In genomic region chr1:65059930-65060538, GRCh38 we compare ENCODE assay signal across 9 cellular contexts.
DNase-seq lines count a peak whose midpoint lies in the region; ATAC-seq and TF ChIP-seq lines count a peak whose summit lies in the region.
"Had no signal": no experiment of that assay in that cellular context is flagged by ENCODE, and none has a peak within 500 bp of the region (broad histone marks: within the 10 kb centered on the region; RNA-seq: fewer than 3 reads in every experiment).

No MANE protein-coding gene starts in this region.

- CTCF ChIA-PET in AG04449 (lab: Yijun Ruan, JAX) = interaction anchor here (0.6 to 1.0 kb wide), 13 partner anchors 11 to 1783 kb away, joined by 3 to 13 read pairs (median 4); no protein-coding TSS in a partner anchor
- CTCF ChIA-PET in RWPE1 (lab: Yijun Ruan, JAX) = interaction anchor here (0.5 to 0.8 kb wide), 13 partner anchors 8 to 1837 kb away, joined by 3 to 8 read pairs (median 5); no protein-coding TSS in a partner anchor

- ATAC-seq in GM18502 (IDR thresholded peaks at IDR 0.05; ENCODE audit: poor library complexity, unreplicated experiment) (peak; percentile 58), GM18907 (IDR thresholded peaks at IDR 0.05; ENCODE audit: unreplicated experiment) (no peak)

- POLR2A ChIA-PET in AG04449 (lab: Yijun Ruan, JAX) (no interaction called here), RWPE1 (lab: Yijun Ruan, JAX; ENCODE audit: low non-redundant PET) (no interaction called here)

- no peak overlapping the region for H3K27ac ChIP-seq in RWPE1

- TF ChIP-seq CTCF in AG04449 (IDR thresholded peaks at IDR 0.05; ENCODE audit: insufficient read depth, low read length, missing control alignments) (peak; percentile 27), RWPE1 (conservative IDR thresholded peaks at IDR 0.05; ENCODE audit: low read depth) (peak; percentile 74), fibroblast of villous mesenchyme (IDR thresholded peaks at IDR 0.05; ENCODE audit: insufficient read depth, low read depth, low read length) (peak; percentile 61), retinal pigment epithelial cell (conservative IDR thresholded peaks at IDR 0.05; ENCODE audit: low read depth, low read length) (peak; percentile 56)

- DNase-seq in AG04449 (ENCODE audit: low read depth, low spot score) = no peak
- DNase-seq in RWPE1 (ENCODE audit: low spot score) = peak; percentile 49
- peak; percentile 50 for DNase-seq in fibroblast of villous mesenchyme (ENCODE audit: low read depth)
- DNase-seq in retinal pigment epithelial cell (ENCODE audit: low read depth) = no peak
- no peak for DNase-seq in NCI-H2029 treated with DMSO at 0.1 percent for 48 hours (lab: John Stamatoyannopoulos, UW)
- DNase-seq in occipital lobe (lab: John Stamatoyannopoulos, UW) = no peak

- no peak overlapping the region for H3K4me3 ChIP-seq in AG04449 (ENCODE audit: low read depth, low read length)
- H3K4me3 ChIP-seq in fibroblast of villous mesenchyme (ENCODE audit: low read depth, low read length) = no peak overlapping the region
- H3K4me3 ChIP-seq in retinal pigment epithelial cell (ENCODE audit: low read length) = no peak overlapping the region
- H3K4me3 ChIP-seq: HAP-1 had no signal

Comparison
In these comparisons a context has a peak if more than half of its experiments do, and no peak if none do; other contexts are left out.
1. DNase-seq: peak in RWPE1 (single experiment) and fibroblast of villous mesenchyme (single experiment); none in AG04449 (single experiment), retinal pigment epithelial cell (single experiment), NCI-H2029 treated with DMSO at 0.1 percent for 48 hours (single experiment) and occipital lobe (single experiment).
2. Peak in every context shown above with its lines, with median percentiles within 50 percentile points of each other: CTCF ChIP-seq.